ENCODE assay signal across 14 cellular contexts in the genomic region with DNA sequence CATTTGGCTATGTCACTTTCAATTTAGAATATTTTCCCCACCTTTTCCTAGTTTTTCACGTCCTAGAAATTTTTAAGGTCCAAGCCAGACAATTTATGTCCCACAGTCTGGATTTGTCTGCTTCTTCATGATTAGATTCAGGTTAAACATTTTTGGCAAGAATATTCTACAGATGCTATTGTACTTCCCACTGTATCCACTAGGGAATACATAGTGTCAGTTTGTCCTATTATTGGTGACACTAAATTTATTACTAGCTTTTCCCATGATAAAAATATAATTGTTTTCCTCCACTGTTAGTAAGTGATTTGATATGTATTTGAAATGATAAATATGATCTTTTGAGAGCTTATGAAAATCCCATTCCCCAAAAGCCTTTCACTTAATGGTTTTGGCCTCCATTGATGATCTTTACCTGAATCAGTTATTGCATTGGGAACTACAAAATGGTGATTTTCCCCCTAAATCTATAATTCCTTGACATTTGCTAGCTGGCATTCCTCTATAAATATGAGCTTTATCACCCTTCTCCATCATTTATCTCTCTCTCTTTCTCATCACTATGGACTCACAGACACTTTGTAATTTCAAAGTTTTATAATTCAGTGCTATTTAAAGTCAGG. TPM values are rescaled to one million over a fixed set of nuclear protein-coding genes. Genes with fewer than 3 reads are reported as not detected.
A peak's percentile ranks its signal among the peaks of the same experiment; 100 is the strongest.
DNase-seq lines count a peak whose midpoint lies in the region; ATAC-seq, FAIRE-seq and TF ChIP-seq lines count a peak whose summit lies in the region.
"Had no signal": no experiment of that assay in that cellular context is flagged by ENCODE, and none has a peak within 500 bp of the region (broad histone marks: within the 10 kb centered on the region; RNA-seq: fewer than 3 reads in every experiment).

No MANE protein-coding gene starts in this region.

- H3K36me3 Mint-ChIP-seq in Calu3 (ENCODE audit: insufficient read depth, unreplicated experiment) (peaks cover 5% of the 10 kb centered on the region), nephron progenitor cell (ENCODE audit: low read depth) (no peaks in the 10 kb centered on the region)
- H3K36me3 Mint-ChIP-seq: T-cell had no signal

- TF ChIP-seq CTCF in Calu3 (IDR thresholded peaks at IDR 0.05; ENCODE audit: unreplicated experiment), result peak; percentile 72
- TF ChIP-seq CTCF in Loucy (conservative IDR thresholded peaks at IDR 0.05; ENCODE audit: low read length), result peak; percentile 44
- TF ChIP-seq CTCF in bronchial epithelial cell (IDR thresholded peaks at IDR 0.05; ENCODE audit: insufficient read depth, low read length, severe bottlenecking), result peak; percentile 30
- peak; percentile 35 for TF ChIP-seq CTCF in nephron progenitor cell (IDR thresholded peaks at IDR 0.05)

- no TSS peak for BruUV-seq in Calu3 (replicated peaks; lab: Mats Ljungman, UMichigan)

- intact Hi-C loops in Calu3 (cut with micrococcal nuclease; ENCODE audit: unreplicated experiment), result loop anchor here (5.0 to 10.0 kb wide), 3 partner anchors 33 to 737 kb away; no protein-coding TSS in a partner anchor

- ATAC-seq in HG03095 (IDR thresholded peaks at IDR 0.05; ENCODE audit: unreplicated experiment), result no peak
- ATAC-seq: T-cell had no signal

- no peaks in the 10 kb centered on the region for H3K9me3 ChIP-seq in Loucy (ENCODE audit: insufficient read depth, low read depth, low read length)

- H3K27me3 Mint-ChIP-seq in Calu3 (ENCODE audit: unreplicated experiment), result no peaks in the 10 kb centered on the region
- no peaks in the 10 kb centered on the region for H3K27me3 Mint-ChIP-seq in nephron progenitor cell (ENCODE audit: low read depth, poor library complexity)

- H3K4me3 ChIP-seq in Loucy (ENCODE audit: low read length, poor library complexity, severe bottlenecking) (no peak overlapping the region), bronchial epithelial cell (ENCODE audit: low read depth, low read length) (no peak overlapping the region)

- no peaks in the 10 kb centered on the region for H3K4me1 ChIP-seq in Loucy (ENCODE audit: insufficient read depth, low read length, poor library complexity, severe bottlenecking)

- H2AFZ ChIP-seq in Loucy (ENCODE audit: low read length), result no peak overlapping the region

- H3K4me2 ChIP-seq in Loucy (ENCODE audit: low read depth, low read length, poor library complexity, severe bottlenecking), result no peak overlapping the region

- H3F3A ChIP-seq in Loucy (ENCODE audit: low read depth), result no peaks in the 10 kb centered on the region

- peak overlapping the region; percentile 15 for H3K27ac Mint-ChIP-seq in Calu3 (ENCODE audit: unreplicated experiment)
- no peak overlapping the region for H3K27ac Mint-ChIP-seq in nephron progenitor cell
- H3K27ac Mint-ChIP-seq: T-cell had no signal

- H3K27me3 ChIP-seq in Loucy (ENCODE audit: insufficient read depth, low read length, poor library complexity, severe bottlenecking) (no peaks in the 10 kb centered on the region), bronchial epithelial cell (ENCODE audit: control insufficient read depth, insufficient read depth, low read length) (no peaks in the 10 kb centered on the region)

- no peaks in the 10 kb centered on the region for H3K79me2 ChIP-seq in Loucy (ENCODE audit: insufficient read depth, low read length)

- H3K9ac ChIP-seq in Loucy (ENCODE audit: low read depth, low read length, poor library complexity, severe bottlenecking), result no peak overlapping the region

- H3K4me1 Mint-ChIP-seq in Calu3 (ENCODE audit: low read depth, unreplicated experiment) (peaks cover 41% of the 10 kb centered on the region), nephron progenitor cell (peaks cover 9% of the 10 kb centered on the region)
- H3K4me1 Mint-ChIP-seq: T-cell had no signal

- H3K36me3 ChIP-seq in Loucy (ENCODE audit: insufficient read depth, low read length) (no peaks in the 10 kb centered on the region), bronchial epithelial cell (ENCODE audit: control insufficient read depth, insufficient read depth, low read length) (no peaks in the 10 kb centered on the region)

- no peaks in the 10 kb centered on the region for H3K9me2 ChIP-seq in Loucy (replicated peaks; ENCODE audit: low read depth, low read length)

- CTCF ChIA-PET in Calu3 (lab: Charles Lee), result interaction anchor here (0.6 to 1.0 kb wide), 2 partner anchors 37 to 260 kb away, joined by 3 read pairs; no protein-coding TSS in a partner anchor

- FAIRE-seq in bronchial epithelial cell (lab: Jason Lieb, UNC), result no peak
- FAIRE-seq: endothelial cell of umbilical vein, kidney had no signal

- H4K20me1 ChIP-seq in Loucy (ENCODE audit: insufficient read depth, low read length, poor library complexity, severe bottlenecking), result no peaks in the 10 kb centered on the region

- H3K4me3 Mint-ChIP-seq in Calu3 (ENCODE audit: low read depth, unreplicated experiment), result no peak overlapping the region
- H3K4me3 Mint-ChIP-seq in nephron progenitor cell, result no peak overlapping the region
- H3K4me3 Mint-ChIP-seq: T-cell had no signal

- H3K9me3 Mint-ChIP-seq in Calu3 (ENCODE audit: low read depth, unreplicated experiment) (no peaks in the 10 kb centered on the region), nephron progenitor cell (no peaks in the 10 kb centered on the region)
- H3K9me3 Mint-ChIP-seq: T-cell had no signal

- DNase-seq in Calu3 (no peak), bronchial epithelial cell (ENCODE audit: low read depth) (peak; percentile 23), nephron progenitor cell (no peak), kidney tubule cell (ENCODE audit: low spot score) (no peak), D341Med (ENCODE audit: low spot score) (no peak), hepatic stellate cell (ENCODE audit: low spot score) (no peak)
- DNase-seq: kidney; NCI-H524; nucleus accumbens; stimulated activated CD4-positive, alpha-beta T cell treated with anti-CD3 and anti-CD28 coated beads, Interleukin-4, amount 100 ng/mL, for 4 hours; T-cell had no signal

RNA-seq across cellular contexts. Expression of a gene that starts 8.3 kb away (rescaled TPM):
- total RNA-seq in Calu3 (2022), result 104 and 197 TPM in 2 replicates
- total RNA-seq in bronchial epithelial cell, result 0.13 and 0.26 TPM in 2 replicates
- total RNA-seq: endothelial cell of umbilical vein, T-cell had no signal

Comparison
In these comparisons a context has a peak if more than half of its experiments do, and no peak if none do; other contexts are left out.
1. RNA of a gene that starts 8.3 kb away (total RNA-seq): 104 to 197 TPM in Calu3; 0.13 to 0.26 TPM in bronchial epithelial cell; every median in the first group is over 10 times any median in the second.
2. Peak in every context shown above with its lines, with median percentiles within 50 percentile points of each other: CTCF ChIP-seq.